ENCODE assay signal across 9 cellular contexts in the genomic region with DNA sequence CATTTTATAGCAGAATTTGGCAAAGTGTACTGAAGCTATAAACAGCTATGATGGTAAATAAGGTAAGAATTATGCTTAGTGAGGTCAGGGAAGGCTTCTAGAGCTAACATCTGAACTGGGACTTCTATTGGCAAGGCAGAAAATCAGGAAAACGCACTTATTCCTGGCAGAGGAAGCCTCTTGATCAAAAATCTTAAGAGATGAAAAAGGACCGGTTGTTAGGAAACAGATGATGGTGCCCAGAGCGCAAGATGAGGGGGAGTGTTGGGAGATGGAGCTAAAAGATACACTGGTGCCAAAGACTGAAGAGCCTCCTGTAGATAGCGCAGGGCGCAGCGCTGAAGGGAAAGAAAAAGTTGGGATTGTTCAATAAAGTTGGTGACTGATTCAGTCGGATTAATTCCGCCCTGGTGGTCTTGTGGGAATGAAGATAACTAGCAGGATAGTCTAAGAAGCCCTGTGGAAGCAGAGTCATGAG. TPM values are rescaled to one million over a fixed set of nuclear protein-coding genes. Genes with fewer than 3 reads are reported as not detected.
DNase-seq lines count a peak whose midpoint lies in the region; ATAC-seq and TF ChIP-seq lines count a peak whose summit lies in the region.
"Had no signal": no experiment of that assay in that cellular context is flagged by ENCODE, and none has a peak within 500 bp of the region (broad histone marks: within the 10 kb centered on the region; RNA-seq: fewer than 3 reads in every experiment).

No MANE protein-coding gene starts in this region.

- H3K79me2 ChIP-seq in HCT116 (ENCODE audit: insufficient read depth, low read length) = peaks cover 45% of the 10 kb centered on the region

- H3K9me3 ChIP-seq in HCT116 (ENCODE audit: control insufficient read depth in 1 of 2, insufficient read depth in 1 of 2, low read depth in 1 of 2, low read length in 2 of 2) = no peaks in the 10 kb centered on the region
- H3K9me3 ChIP-seq in esophagus muscularis mucosa = no peaks in the 10 kb centered on the region
- H3K9me3 ChIP-seq in neuronal stem cell (replicated peaks in 1 of 2; ENCODE audit: control insufficient read depth in 2 of 2, insufficient read depth in 1 of 2, low read depth in 1 of 2, low read length in 2 of 2) = no peaks in the 10 kb centered on the region

- H4K8ac ChIP-seq in neuronal stem cell (ENCODE audit: low read depth, low read length) = no peak overlapping the region

- TF ChIP-seq CTCF in HCT116 (IDR thresholded peaks at IDR 0.05 in 2 of 3, conservative IDR thresholded peaks at IDR 0.05 in 1 of 3; ENCODE audit: borderline replicate concordance in 1 of 3, insufficient read depth in 1 of 3, low read depth in 2 of 3, low read length in 2 of 3) = no peak
- TF ChIP-seq CTCF in esophagus muscularis mucosa (IDR thresholded peaks at IDR 0.05) = no peak

- no peak for TF ChIP-seq RAD21 in HCT116 (IDR thresholded peaks at IDR 0.05; ENCODE audit: low read depth)

- H3K18ac ChIP-seq in neuronal stem cell (ENCODE audit: low read length) = peak overlapping the region; percentile 87

- TF ChIP-seq POLR2A in HCT116 (IDR thresholded peaks at IDR 0.05; ENCODE audit: borderline replicate concordance, extremely low read depth, insufficient read depth, insufficient read length) = no peak
- TF ChIP-seq POLR2A in esophagus muscularis mucosa (IDR thresholded peaks at IDR 0.05; ENCODE audit: low read depth) = no peak

- 3% methylated on average over 8 of the region's 8 CpGs for WGBS in esophagus muscularis mucosa
- no CpG with 5 or more reads among the region's 8 CpGs for WGBS in neuronal stem cell (ENCODE audit: extremely low coverage in 2 of 2, insufficient read length in 2 of 2, insufficient replicate concordance in 1 of 2), 2 donors

- H3K9me2 ChIP-seq in HCT116 (ENCODE audit: insufficient read depth) = no peaks in the 10 kb centered on the region

- H3K27ac ChIP-seq in HCT116 (ENCODE audit: low read depth, low read length) = peak overlapping the region; percentile 36
- peak overlapping the region; percentile 91 to 99 (median 94) for H3K27ac ChIP-seq in esophagus muscularis mucosa (replicated peaks in 1 of 4)
- peak overlapping the region; percentile 76 for H3K27ac ChIP-seq in neuronal stem cell (replicated peaks; ENCODE audit: low read length)

- POLR2A ChIA-PET in HCT116 (lab: Charles Lee) = interaction anchor here (0.5 to 1.5 kb wide), 4 partner anchors 19 to 232 kb away, joined by 3 read pairs; no protein-coding TSS in a partner anchor

- BruUV-seq in HCT116 (replicated peaks; lab: Mats Ljungman, UMichigan) = TSS peak; percentile 98

- H3K4me3 ChIP-seq in HCT116 (replicated peaks in 1 of 2; ENCODE audit: low read depth in 1 of 2, low read length in 2 of 2) (peak overlapping the region; percentile 73 to 85), esophagus muscularis mucosa (peak overlapping the region; percentile 78 to 97 (median 88)), neuronal stem cell (ENCODE audit: low read length in 2 of 2) (peak overlapping the region; percentile 76 to 91)

- H3K23ac ChIP-seq in neuronal stem cell (ENCODE audit: low read depth, low read length, poor library complexity) = peak overlapping the region; percentile 98

- H3K4me2 ChIP-seq in HCT116 (ENCODE audit: low read length) (peak overlapping the region; percentile 89), neuronal stem cell (ENCODE audit: insufficient read depth, low read length, poor library complexity, severe bottlenecking) (peak overlapping the region; percentile 61)

- H2BK15ac ChIP-seq in neuronal stem cell (ENCODE audit: low read length) = no peak overlapping the region

- H4K91ac ChIP-seq in neuronal stem cell (ENCODE audit: low read depth, low read length, poor library complexity) = no peak overlapping the region

- peaks cover 23% of the 10 kb centered on the region; the same call in 1 of the 2 replicates for H4K20me1 ChIP-seq in HCT116 (ENCODE audit: insufficient read depth)

- H3K36me3 ChIP-seq in HCT116 (ENCODE audit: control insufficient read depth in 1 of 2, insufficient read depth in 2 of 2, low read length in 2 of 2) (no peaks in the 10 kb centered on the region), esophagus muscularis mucosa (no peaks in the 10 kb centered on the region), neuronal stem cell (replicated peaks in 1 of 2; ENCODE audit: control insufficient read depth in 2 of 2, insufficient read depth in 2 of 2, low read length in 2 of 2) (peaks cover 0 to 21% of the 10 kb centered on the region in 2 donors)

- H2BK5ac ChIP-seq in neuronal stem cell (ENCODE audit: low read length) = no peak overlapping the region

- H2AFZ ChIP-seq in HCT116 (ENCODE audit: low read depth, low read length, poor library complexity, severe bottlenecking) (no peak overlapping the region), neuronal stem cell (ENCODE audit: low read length) (peak overlapping the region; percentile 84)

- H3K4ac ChIP-seq in neuronal stem cell (ENCODE audit: low read length) = no peak overlapping the region

- RAD21 ChIA-PET in HCT116 (lab: Charles Lee; ENCODE audit: low non-redundant PET in 1 of 2, low total read pairs in 2 of 2, uncharacterized antibody in 2 of 2, unreplicated experiment in 2 of 2) = no interaction called here

- H3K9ac ChIP-seq in HCT116 (ENCODE audit: low read length) (peak overlapping the region; percentile 91), neuronal stem cell (ENCODE audit: low read depth, low read length, poor library complexity) (peak overlapping the region; percentile 56)

- intact Hi-C loops in HCT116 (cut with micrococcal nuclease) = no loop called here
- intact Hi-C loops in esophagus muscularis mucosa (cut with DNase I) = loop anchor here (5.0 to 10.0 kb wide), 2 partner anchors 54 to 136 kb away; a partner anchor contains a TSS

- H3K27me3 ChIP-seq in HCT116 (ENCODE audit: insufficient read depth, low read length) (no peaks in the 10 kb centered on the region), esophagus muscularis mucosa (no peaks in the 10 kb centered on the region), neuronal stem cell (ENCODE audit: control insufficient read depth in 3 of 3, insufficient read depth in 3 of 3, low read depth in 1 of 3, low read length in 3 of 3) (peaks cover 0 to 3% (median 0%) of the 10 kb centered on the region in 3 experiments)

- H2AK5ac ChIP-seq in neuronal stem cell (ENCODE audit: low read depth, low read length) = no peak overlapping the region

- peaks cover 1% of the 10 kb centered on the region for H3K79me1 ChIP-seq in neuronal stem cell (ENCODE audit: low read depth, low read length)

- no peak for TF ChIP-seq EP300 in esophagus muscularis mucosa (IDR thresholded peaks at IDR 0.05)

- H3K4me1 ChIP-seq in HCT116 (ENCODE audit: control insufficient read depth in 1 of 2, insufficient read depth in 2 of 2, low read length in 2 of 2) (peaks cover 10 to 45% of the 10 kb centered on the region in 2 experiments), esophagus muscularis mucosa (peaks cover 31 to 48% (median 47%) of the 10 kb centered on the region in 4 donors), neuronal stem cell (ENCODE audit: control insufficient read depth in 2 of 2, insufficient read depth in 1 of 2, low read depth in 1 of 2, low read length in 2 of 2) (peaks cover 4 to 6% of the 10 kb centered on the region in 2 donors)

- H3K14ac ChIP-seq in neuronal stem cell (ENCODE audit: low read length) = no peak overlapping the region

- DNase-seq in GM03348 (ENCODE audit: low spot score) (peak; percentile 60), HCT116 (ENCODE audit: low read depth, low spot score) (no peak), esophagus muscularis mucosa (ENCODE audit: extremely low spot score) (no peak), neuronal stem cell (ENCODE audit: low spot score) (no peak), NCI-H345 (lab: John Stamatoyannopoulos, UW) (no peak), HK-2 (ENCODE audit: unreplicated experiment) (no peak)
- DNase-seq in stimulated activated CD4-positive, alpha-beta T cell treated with anti-CD3 and anti-CD28 coated beads, Interleukin-4, amount 100 ng/mL, for 1 hour = no peak

- CTCF ChIA-PET in HCT116 (lab: Charles Lee) = no interaction called here

- no peak overlapping the region for H2BK120ac ChIP-seq in neuronal stem cell (ENCODE audit: low read depth, low read length)

- peak; percentile 1; the same call in 1 of the 2 replicates for ATAC-seq in HCT116
- peak; percentile 57 for ATAC-seq in SK-N-SH treated with all-trans-retinoic acid at 6 μM for 48 hours

- H2BK12ac ChIP-seq in neuronal stem cell (ENCODE audit: low read length) = no peak overlapping the region

TF ChIP-seq in HCT116, 20 proteins besides CTCF, POLR2A, EP300 and RAD21 (continues in another document):
- TF ChIP-seq FOSL1 (IDR thresholded peaks at IDR 0.05; ENCODE audit: low read depth) (no peak), SIN3A (IDR thresholded peaks at IDR 0.05; ENCODE audit: low read depth) (no peak)
- TF ChIP-seq, protein P1, sequence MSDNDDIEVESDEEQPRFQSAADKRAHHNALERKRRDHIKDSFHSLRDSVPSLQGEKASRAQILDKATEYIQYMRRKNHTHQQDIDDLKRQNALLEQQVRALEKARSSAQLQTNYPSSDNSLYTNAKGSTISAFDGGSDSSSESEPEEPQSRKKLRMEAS (IDR thresholded peaks at IDR 0.05) = no peak

TF ChIP-seq in SK-N-SH treated with all-trans-retinoic acid at 6 μM for 48 hours, 23 proteins besides CTCF, POLR2A, EP300 and RAD21:
- TF ChIP-seq ESRRG (CRISPR knock-in tag; IDR thresholded peaks at IDR 0.05) (no peak), TOX (CRISPR knock-in tag; IDR thresholded peaks at IDR 0.05; ENCODE audit: borderline replicate concordance) (no peak), CSDC2 (CRISPR knock-in tag; IDR thresholded peaks at IDR 0.05) (no peak), ZC3H10 (CRISPR knock-in tag; IDR thresholded peaks at IDR 0.05) (no peak), ZNF565 (CRISPR knock-in tag; conservative IDR thresholded peaks at IDR 0.05; ENCODE audit: low read depth) (no peak), BACH2 (CRISPR knock-in tag; IDR thresholded peaks at IDR 0.05; ENCODE audit: borderline replicate concordance) (no peak), ARNTL (CRISPR knock-in tag; IDR thresholded peaks at IDR 0.05; ENCODE audit: borderline replicate concordance, low read depth) (no peak), ZNF8 (CRISPR knock-in tag; IDR thresholded peaks at IDR 0.05) (no peak)

RNA-seq across cellular contexts. Expression of a gene that starts 0.6 kb away (rescaled TPM):
- 106 TPM for total RNA-seq in HCT116 (2021; ENCODE audit: unreplicated experiment)
- 90.5 and 92.3 TPM in 2 replicates for polyA plus RNA-seq in HCT116 (2012)
- 100 to 1,000 TPM; 188 to 269 (median 199) TPM for total RNA-seq in esophagus muscularis mucosa
- polyA plus RNA-seq in neuronal stem cell (2013, experiment 1 of 2) = 177 TPM
- polyA plus RNA-seq in neuronal stem cell (2013, experiment 2 of 2) = 176 TPM

RNA-seq across cellular contexts. Expression of a gene that starts 37.0 kb away (rescaled TPM):
- not detected for total RNA-seq in HCT116 (2021; ENCODE audit: unreplicated experiment)
- 0.05 and 0.10 TPM in 2 replicates for polyA plus RNA-seq in HCT116 (2012)
- total RNA-seq in esophagus muscularis mucosa = not detected
- polyA plus RNA-seq in neuronal stem cell (2013, experiment 1 of 2) = 0.56 TPM
- polyA plus RNA-seq in neuronal stem cell (2013, experiment 2 of 2) = 0.76 TPM
- total RNA-seq: subcutaneous adipose tissue had no signal

RNA-seq across cellular contexts. Expression of a gene that starts 53.2 kb away (rescaled TPM):
- total RNA-seq in HCT116 (2021; ENCODE audit: unreplicated experiment) = 11.1 TPM
- polyA plus RNA-seq in HCT116 (2012) = 7.8 and 8.8 TPM in 2 replicates
- 10 to 100 TPM; 20.7 to 36.5 (median 33.7) TPM for total RNA-seq in esophagus muscularis mucosa
- polyA plus RNA-seq in neuronal stem cell (2013, experiment 1 of 2) = 59.8 TPM
- 63.1 TPM for polyA plus RNA-seq in neuronal stem cell (2013, experiment 2 of 2)

Comparison
In these comparisons a context has a peak if more than half of its experiments do, and no peak if none do; other contexts are left out.
1. H3K27ac ChIP-seq: peak in every context shown above with its lines; median percentile 94 in esophagus muscularis mucosa; 76 in neuronal stem cell; 36 in HCT116.